Comparison of ENCODE assay signal across 21 cellular contexts in genomic region chr2:104052341-104052740, GRCh38.
"Had no signal": no experiment of that assay in that cellular context is flagged by ENCODE, and none has a peak within 500 bp of the region (broad histone marks: within the 10 kb centered on the region; RNA-seq: fewer than 3 reads in every experiment).

No MANE protein-coding gene starts in this region.

- H3K27me3 ChIP-seq: esophagus muscularis mucosa, gastrocnemius medialis, heart right ventricle, right atrium auricular region, sigmoid colon, testis, tibial nerve, upper lobe of right lung, vagina had no signal

- ATAC-seq: effector memory CD8-positive, alpha-beta T cell; gastrocnemius medialis; heart right ventricle; stimulated activated naive B cell treated with anti-CD40 and anti-IgM and Interleukin-4, amounts not matched to agents 10 μg/mL and 1 μg/mL and 100 μg/mL, for 72 hours; stimulated activated naive CD8-positive, alpha-beta T cell treated with anti-CD3 and anti-CD28 coated beads, Interleukin-15, amount 100 ng/mL, for 72 hours; upper lobe of right lung had no signal

- H3K27ac ChIP-seq: epithelial cell of prostate, esophagus muscularis mucosa, gastrocnemius medialis, heart right ventricle, right atrium auricular region, sigmoid colon, skin epidermis, testis, tibial nerve, upper lobe of right lung, vagina had no signal

- H3K36me3 ChIP-seq: esophagus muscularis mucosa, gastrocnemius medialis, heart right ventricle, right atrium auricular region, sigmoid colon, tibial nerve, upper lobe of right lung, vagina had no signal

- DNase-seq: effector memory CD8-positive, alpha-beta T cell; gastrocnemius medialis; heart right ventricle; hypothalamus; kidney glomerular epithelial cell; mesendoderm; naive B cell; posterior cingulate gyrus; sigmoid colon; stimulated activated CD4-positive, alpha-beta T cell treated with anti-CD3 and anti-CD28 coated beads, Interleukin-2, amount 100 ng/mL, for 24 hours; stimulated activated CD4-positive, alpha-beta T cell treated with anti-CD3 and anti-CD28 coated beads, Interleukin-4, amount 100 ng/mL, for 4 hours; stimulated activated naive B cell treated with anti-CD40 and anti-IgM and Interleukin-4, amounts not matched to agents 10 μg/mL and 1 μg/mL and 100 μg/mL, for 72 hours; stimulated activated naive CD8-positive, alpha-beta T cell treated with anti-CD3 and anti-CD28 coated beads, Interleukin-15, amount 100 ng/mL, for 72 hours; testis; upper lobe of right lung had no signal

- H3K4me1 ChIP-seq: esophagus muscularis mucosa, gastrocnemius medialis, heart right ventricle, right atrium auricular region, sigmoid colon, testis, upper lobe of right lung, vagina had no signal

- H3K4me3 ChIP-seq: esophagus muscularis mucosa, gastrocnemius medialis, heart right ventricle, right atrium auricular region, sigmoid colon, skin epidermis, testis, tibial nerve, upper lobe of right lung, vagina had no signal

- H3K9me3 ChIP-seq: esophagus muscularis mucosa, gastrocnemius medialis, right atrium auricular region, sigmoid colon, testis, tibial nerve, upper lobe of right lung, vagina had no signal
